Comparison of ENCODE assay signal across 8 cellular contexts in the genomic region with DNA sequence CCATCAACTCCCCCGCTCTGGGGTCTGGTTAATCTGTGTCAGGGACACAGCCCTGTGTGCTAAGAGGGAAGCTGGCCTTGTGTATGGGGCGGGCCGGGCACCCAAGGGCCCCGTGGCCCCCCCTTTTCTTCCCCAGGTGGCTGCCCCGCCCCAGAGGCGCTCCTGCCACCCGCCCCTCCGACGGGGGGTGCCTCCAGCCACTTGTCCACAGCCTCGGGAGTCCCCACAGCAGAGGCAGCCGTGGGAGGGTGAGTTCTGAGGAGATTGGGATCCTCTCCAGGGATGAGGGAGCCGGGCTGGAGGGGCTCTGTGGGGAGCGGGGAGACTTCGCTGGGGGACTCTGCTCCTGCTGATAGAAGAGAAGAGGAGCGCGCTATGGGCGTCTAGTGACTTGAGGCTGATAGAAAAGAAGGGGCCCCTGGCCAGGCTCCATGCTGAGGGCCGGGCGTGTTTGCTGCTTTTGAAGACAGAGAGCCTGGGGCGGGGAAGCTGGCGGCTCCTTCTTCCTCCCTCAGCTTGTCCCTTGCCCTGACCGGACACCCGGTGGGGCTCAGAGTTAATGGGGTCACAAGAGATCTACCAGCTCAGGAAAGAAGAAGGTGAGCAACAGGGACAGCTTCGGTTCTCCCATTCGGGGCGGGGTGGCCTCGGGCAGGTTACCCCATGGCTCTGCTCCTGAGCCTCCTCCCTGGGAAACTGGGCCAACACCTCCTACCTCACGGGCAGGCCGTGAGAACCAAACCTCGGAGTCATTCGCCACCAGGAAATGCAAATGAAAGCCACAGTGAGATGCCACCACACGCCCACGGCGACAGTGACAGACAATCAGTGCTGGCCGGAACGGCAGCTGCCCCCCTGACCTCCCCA.
A peak's percentile ranks its signal among the peaks of the same experiment; 100 is the strongest.
DNase-seq lines count a peak whose midpoint lies in the region; ATAC-seq and TF ChIP-seq lines count a peak whose summit lies in the region.

No MANE protein-coding gene starts in this region.

- H3K27ac Mint-ChIP-seq in stimulated activated memory B cell treated with anti-CD40 and anti-IgM and Interleukin-4, amounts not matched to agents 10 μg/mL and 1 μg/mL and 100 μg/mL, for 72 hours, result peak overlapping the region; percentile 77

- H3K4me3 ChIP-seq in heart right ventricle, result peak overlapping the region in 1 of 10 donors; percentile 7

- intact Hi-C loops in heart right ventricle (cut with DNase I), result no loop called here

- 60 to 62% methylated on average over 36 of the region's 36 CpGs for WGBS in heart right ventricle, 2 donors

- H3K27me3 ChIP-seq in foreskin keratinocyte (no peaks in the 10 kb centered on the region), heart right ventricle (peaks cover 0 to 23% (median 0%) of the 10 kb centered on the region in 7 donors)

- H3K27ac ChIP-seq in foreskin keratinocyte, result peak overlapping the region; percentile 96
- peak overlapping the region in 3 of 10 donors; percentile 20 to 79 (median 54) for H3K27ac ChIP-seq in heart right ventricle

- ATAC-seq in HG02678 (IDR thresholded peaks at IDR 0.05; ENCODE audit: unreplicated experiment) (peak; percentile 41), foreskin keratinocyte (peak; percentile 33), GM21717 (IDR thresholded peaks at IDR 0.05; ENCODE audit: unreplicated experiment) (no peak), GM21423 (IDR thresholded peaks at IDR 0.05; ENCODE audit: unreplicated experiment) (no peak), heart right ventricle (no peak)
- no peak for ATAC-seq in stimulated activated memory B cell treated with anti-CD40 and anti-IgM and Interleukin-4, amounts not matched to agents 10 μg/mL and 1 μg/mL and 100 μg/mL, for 72 hours

- no peaks in the 10 kb centered on the region for H3K9me3 Mint-ChIP-seq in stimulated activated memory B cell treated with anti-CD40 and anti-IgM and Interleukin-4, amounts not matched to agents 10 μg/mL and 1 μg/mL and 100 μg/mL, for 72 hours

- DNase-seq in activated CD8-positive, alpha-beta memory T cell treated with anti-CD3 and anti-CD28 coated beads for 48 hours (ENCODE audit: low read depth in 2 of 3, low spot score in 2 of 3), result peak in 2 of 3 experiments; percentile 40 to 41
- DNase-seq in foreskin keratinocyte, result peak in 1 of 2 donors; percentile 45
- DNase-seq in OCI-M1 (lab: John Stamatoyannopoulos, UW), result no peak
- no peak for DNase-seq in heart right ventricle

- peaks cover 77% of the 10 kb centered on the region for H3K27me3 Mint-ChIP-seq in stimulated activated memory B cell treated with anti-CD40 and anti-IgM and Interleukin-4, amounts not matched to agents 10 μg/mL and 1 μg/mL and 100 μg/mL, for 72 hours

- H3K4me1 ChIP-seq in foreskin keratinocyte (peaks cover 16% of the 10 kb centered on the region), heart right ventricle (peaks cover 6 to 56% (median 37%) of the 10 kb centered on the region in 9 donors)

- H3K36me3 ChIP-seq in heart right ventricle, result no peaks in the 10 kb centered on the region

- no peaks in the 10 kb centered on the region for H3K9me3 ChIP-seq in heart right ventricle

- peaks cover 31% of the 10 kb centered on the region for H3K4me1 Mint-ChIP-seq in stimulated activated memory B cell treated with anti-CD40 and anti-IgM and Interleukin-4, amounts not matched to agents 10 μg/mL and 1 μg/mL and 100 μg/mL, for 72 hours

- TF ChIP-seq CTCF in foreskin keratinocyte (conservative IDR thresholded peaks at IDR 0.05) (no peak), heart right ventricle (IDR thresholded peaks at IDR 0.05) (no peak)

- peak overlapping the region; percentile 79 for H3K4me3 Mint-ChIP-seq in stimulated activated memory B cell treated with anti-CD40 and anti-IgM and Interleukin-4, amounts not matched to agents 10 μg/mL and 1 μg/mL and 100 μg/mL, for 72 hours

- no peaks in the 10 kb centered on the region for H3K36me3 Mint-ChIP-seq in stimulated activated memory B cell treated with anti-CD40 and anti-IgM and Interleukin-4, amounts not matched to agents 10 μg/mL and 1 μg/mL and 100 μg/mL, for 72 hours

Comparison
In these comparisons a context has a peak if more than half of its experiments do, and no peak if none do; other contexts are left out.
1. ATAC-seq: peak in HG02678 (single experiment) and foreskin keratinocyte (single experiment); none in stimulated activated memory B cell treated with anti-CD40 and anti-IgM and Interleukin-4, amounts not matched to agents 10 μg/mL and 1 μg/mL and 100 μg/mL, for 72 hours (single experiment), GM21717 (single experiment), GM21423 (single experiment) and heart right ventricle (0 of 8).
2. DNase-seq: peak in activated CD8-positive, alpha-beta memory T cell treated with anti-CD3 and anti-CD28 coated beads for 48 hours (2 of 3); none in OCI-M1 (single experiment) and heart right ventricle (0 of 2).